ENCODE assay signal across 8 cellular contexts in the genomic region with DNA sequence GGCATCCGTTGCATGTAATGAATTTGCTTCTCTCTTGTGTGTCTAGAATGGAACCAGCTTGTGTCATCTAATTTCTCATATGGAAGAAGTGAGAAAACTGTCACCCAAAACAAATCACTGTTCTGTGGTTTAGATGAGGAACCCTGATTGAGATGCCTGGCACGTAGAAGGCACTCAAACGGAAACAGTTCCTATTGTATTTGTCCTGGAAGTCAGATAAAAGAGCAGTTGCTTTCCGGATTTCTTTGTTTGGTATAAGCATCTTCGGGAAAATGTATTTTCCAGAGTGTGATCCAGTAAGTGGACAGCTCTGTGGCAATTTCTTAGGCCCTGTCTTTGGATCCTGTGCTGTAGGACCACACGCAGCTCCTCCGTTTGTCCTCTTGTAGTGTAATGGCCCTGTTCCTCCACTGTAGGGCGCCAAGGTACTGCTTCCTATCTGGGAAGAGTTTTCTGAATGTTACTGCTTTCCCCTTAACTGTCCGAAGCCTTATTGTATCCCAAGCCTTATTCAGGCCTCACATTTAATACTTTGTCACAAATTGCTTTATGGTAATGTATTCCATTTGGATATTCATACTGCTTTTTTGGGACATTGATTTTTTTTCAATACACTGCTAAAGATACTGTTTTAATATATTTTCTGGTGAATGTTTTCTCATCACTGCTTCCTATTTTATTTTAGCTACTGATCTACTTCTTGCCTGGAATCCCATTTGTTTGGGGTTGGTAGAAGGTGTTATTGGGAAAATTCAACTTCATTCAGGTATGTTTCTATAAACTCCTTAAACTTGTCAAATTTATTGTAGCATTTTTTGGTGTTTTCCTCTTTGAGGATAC.
DNase-seq lines count a peak whose midpoint lies in the region; ATAC-seq, FAIRE-seq and TF ChIP-seq lines count a peak whose summit lies in the region.

No MANE protein-coding gene starts in this region.

- H3K27ac ChIP-seq in WERI-Rb-1, result no peak overlapping the region

- peak; percentile 36 for DNase-seq in AG04449 (ENCODE audit: low read depth, low spot score)
- DNase-seq in GM18507 (ENCODE audit: extremely low spot score, insufficient read length, low read depth), result peak; percentile 26
- DNase-seq in NCI-H2227 (lab: John Stamatoyannopoulos, UW; ENCODE audit: unreplicated experiment), result peak; percentile 70
- peak; percentile 72 for DNase-seq in WERI-Rb-1
- DNase-seq in central memory CD4-positive, alpha-beta T cell, result peak; percentile 39
- peak; percentile 72 for DNase-seq in kidney glomerular epithelial cell (lab: John Stamatoyannopoulos, UW)
- peak; percentile 58 to 62 for DNase-seq in stimulated activated CD4-positive, alpha-beta T cell treated with anti-CD3 and anti-CD28 coated beads, Interleukin-2, amount 100 ng/mL, for 24 hours

- no peaks in the 10 kb centered on the region for H3K9me3 ChIP-seq in WERI-Rb-1 (ENCODE audit: severe bottlenecking)

- peak; percentile 90 for FAIRE-seq in GM18507 (lab: Jason Lieb, UNC)

- peaks cover 3% of the 10 kb centered on the region; the same call in 1 of the 2 replicates for H3K36me3 ChIP-seq in WERI-Rb-1

- no peaks in the 10 kb centered on the region for H3K27me3 ChIP-seq in WERI-Rb-1 (ENCODE audit: insufficient read depth, low read depth, severe bottlenecking)

- CTCF ChIA-PET in AG04449 (lab: Yijun Ruan, JAX), result interaction anchor here (0.6 to 19.3 kb wide), 49 partner anchors 9 to 673 kb away, joined by 3 to 664 read pairs (median 6); partner anchors contain the start of genes INPP5F, MCMBP and SEC23IP

- POLR2A ChIA-PET in AG04449 (lab: Yijun Ruan, JAX), result no interaction called here

- peak; percentile 90 for TF ChIP-seq CTCF in AG04449 (IDR thresholded peaks at IDR 0.05; ENCODE audit: insufficient read depth, low read length, missing control alignments)
- TF ChIP-seq CTCF in WERI-Rb-1 (IDR thresholded peaks at IDR 0.05; ENCODE audit: low read depth, low read length), result peak; percentile 90

- no peak overlapping the region for H3K4me3 ChIP-seq in AG04449 (ENCODE audit: low read depth, low read length)
- H3K4me3 ChIP-seq in WERI-Rb-1 (ENCODE audit: low read depth, low read length), result no peak overlapping the region

- ATAC-seq in HG03060 (IDR thresholded peaks at IDR 0.05; ENCODE audit: low read depth, unreplicated experiment), result peak; percentile 60
